In the genomic region with DNA sequence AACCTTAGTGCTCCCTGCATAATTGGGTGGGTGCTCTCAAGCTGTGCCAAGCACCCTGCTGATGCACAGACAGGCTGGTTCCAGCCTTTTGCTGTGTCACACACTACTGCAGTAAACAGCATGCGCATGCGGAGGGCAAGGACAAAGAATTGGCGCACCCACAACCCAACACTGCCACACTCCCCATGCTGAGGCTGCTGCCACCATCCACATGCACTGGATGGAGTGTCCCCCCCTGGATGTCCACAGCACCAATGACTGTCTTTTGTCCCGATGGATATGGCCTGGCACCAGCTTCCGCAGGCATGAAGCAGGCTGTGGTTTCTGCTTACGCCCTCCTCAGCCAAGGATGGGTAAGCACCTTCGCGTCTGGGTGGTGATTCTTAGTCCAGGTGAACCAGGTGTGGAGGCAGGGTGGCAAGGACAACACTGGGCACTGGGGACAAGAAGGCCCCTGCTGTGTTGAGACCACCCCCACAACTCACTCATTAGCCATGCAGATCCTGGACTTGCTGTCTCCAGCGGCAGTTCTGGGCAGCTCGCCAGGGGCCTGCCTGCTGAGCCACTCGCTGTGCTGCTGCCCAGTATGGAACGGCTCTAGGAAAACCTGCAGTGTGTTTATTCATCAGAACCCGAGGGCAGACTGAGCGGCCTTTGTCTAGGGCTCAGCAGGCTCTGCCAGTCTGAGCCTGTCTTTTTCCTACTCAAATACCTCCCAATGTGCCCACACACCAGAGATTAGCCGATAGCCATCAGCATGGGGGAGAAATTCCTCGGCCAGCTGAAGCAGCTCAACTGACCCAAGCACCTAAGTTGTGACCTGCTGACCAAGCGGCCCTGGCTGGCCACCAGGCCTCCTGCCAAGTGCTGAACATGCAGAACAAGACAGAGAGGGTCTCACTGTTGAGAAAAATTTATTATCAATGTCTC, we compare ENCODE assay signal across 8 cellular contexts. TPM values are rescaled to one million over a fixed set of nuclear protein-coding genes. Genes with fewer than 3 reads are reported as not detected.
DNase-seq lines count a peak whose midpoint lies in the region; ATAC-seq and TF ChIP-seq lines count a peak whose summit lies in the region.

No MANE protein-coding gene starts in this region.

- H3K27ac ChIP-seq in RWPE2 (ENCODE audit: poor library complexity, severe bottlenecking) (peak overlapping the region; percentile 86), PC-3 (ENCODE audit: low read length) (no peak overlapping the region)

- no peaks in the 10 kb centered on the region for H4K20me1 ChIP-seq in PC-3 (ENCODE audit: low read length)

- CTCF ChIA-PET in PC-3 (lab: Charles Lee): no interaction called here

- DNase-seq in H4 (ENCODE audit: low spot score) (peak; percentile 58), RWPE2 (ENCODE audit: low spot score) (no peak), foreskin fibroblast (peak; percentile 41 to 59), posterior cingulate gyrus (peak; percentile 88 to 99 (median 95)), DMS114 treated with DMSO at 0.1 percent for 48 hours (lab: John Stamatoyannopoulos, UW; ENCODE audit: unreplicated experiment) (no peak), HuH-7 (ENCODE audit: low spot score) (no peak), PC-3 (no peak)
- no peak for DNase-seq in activated CD8-positive, alpha-beta memory T cell treated with anti-CD3 and anti-CD28 coated beads for 24 hours

- no peaks in the 10 kb centered on the region for H3F3A ChIP-seq in PC-3 (ENCODE audit: low read length, unreplicated experiment)

- H3K9ac ChIP-seq in PC-3 (ENCODE audit: low read length): no peak overlapping the region

- no peaks in the 10 kb centered on the region for H3K27me3 ChIP-seq in RWPE2 (ENCODE audit: insufficient read depth, poor library complexity, severe bottlenecking)
- H3K27me3 ChIP-seq in PC-3 (ENCODE audit: low read length): no peaks in the 10 kb centered on the region

- TF ChIP-seq CTCF in RWPE2 (IDR thresholded peaks at IDR 0.05; ENCODE audit: poor library complexity, severe bottlenecking) (no peak), foreskin fibroblast (IDR thresholded peaks at IDR 0.05; ENCODE audit: low read depth, low read length) (no peak), PC-3 (conservative IDR thresholded peaks at IDR 0.05; ENCODE audit: low read depth, low read length) (no peak)

- peaks cover 32% of the 10 kb centered on the region for H3K4me1 ChIP-seq in RWPE2 (ENCODE audit: insufficient read depth, poor library complexity, severe bottlenecking)
- H3K4me1 ChIP-seq in PC-3 (ENCODE audit: insufficient read depth, low read length): peaks cover 3% of the 10 kb centered on the region; the same call in 1 of the 2 replicates

- no TSS peak for BruUV-seq in PC-3 (replicated peaks; lab: Mats Ljungman, UMichigan)

- H3K4me3 ChIP-seq in RWPE2 (ENCODE audit: severe bottlenecking) (no peak overlapping the region), foreskin fibroblast (ENCODE audit: low read depth in 1 of 2, low read length in 2 of 2) (no peak overlapping the region), PC-3 (ENCODE audit: low read length) (no peak overlapping the region)

- H2AFZ ChIP-seq in PC-3 (ENCODE audit: low read length): no peak overlapping the region

- H3K4me2 ChIP-seq in PC-3 (ENCODE audit: low read length): no peak overlapping the region

- H3K9me3 ChIP-seq in RWPE2 (ENCODE audit: severe bottlenecking) (no peaks in the 10 kb centered on the region), PC-3 (ENCODE audit: low read length) (no peaks in the 10 kb centered on the region)

- no peaks in the 10 kb centered on the region for H3K79me2 ChIP-seq in PC-3 (ENCODE audit: low read length)

- ATAC-seq in RWPE2 (ENCODE audit: low read depth): peak; percentile 85
- ATAC-seq in PC-3: no peak

- peaks cover 58% of the 10 kb centered on the region for H3K36me3 ChIP-seq in RWPE2 (ENCODE audit: low read depth)
- peaks cover 7% of the 10 kb centered on the region for H3K36me3 ChIP-seq in PC-3 (ENCODE audit: low read depth, low read length)

- no peaks in the 10 kb centered on the region for H3K9me2 ChIP-seq in PC-3 (replicated peaks; ENCODE audit: low read length)

- POLR2A ChIA-PET in PC-3 (lab: Charles Lee; ENCODE audit: unreplicated experiment): no interaction called here

- intact Hi-C loops in posterior cingulate gyrus (cut with DNase I) (no loop called here), PC-3 (cut with micrococcal nuclease) (no loop called here)

RNA-seq across cellular contexts. Expression of gene NAP1L4, which starts 8.2 kb away (rescaled TPM):
- 104 and 128 TPM in 2 replicates for total RNA-seq in H4 (2014; rRNA removed; shearing (Covaris generic))
- 115 and 160 TPM in 2 replicates for total RNA-seq in PC-3 (2014; rRNA removed)

RNA-seq across cellular contexts. Expression of gene CARS1, which starts 56.9 kb away (rescaled TPM):
- 110 and 115 TPM in 2 replicates for total RNA-seq in H4 (2014; rRNA removed; shearing (Covaris generic))
- 39.7 and 43.7 TPM in 2 replicates for total RNA-seq in PC-3 (2014; rRNA removed)

Comparison
In these comparisons a context has a peak if more than half of its experiments do, and no peak if none do; other contexts are left out.
1. DNase-seq: peak in H4 (single experiment), foreskin fibroblast (2 of 2) and posterior cingulate gyrus (10 of 10); none in RWPE2 (single experiment), DMS114 treated with DMSO at 0.1 percent for 48 hours (single experiment), HuH-7 (single experiment), activated CD8-positive, alpha-beta memory T cell treated with anti-CD3 and anti-CD28 coated beads for 24 hours (single experiment) and PC-3 (single experiment).